ENCODE assay signal across 3 cellular contexts in the genomic region with DNA sequence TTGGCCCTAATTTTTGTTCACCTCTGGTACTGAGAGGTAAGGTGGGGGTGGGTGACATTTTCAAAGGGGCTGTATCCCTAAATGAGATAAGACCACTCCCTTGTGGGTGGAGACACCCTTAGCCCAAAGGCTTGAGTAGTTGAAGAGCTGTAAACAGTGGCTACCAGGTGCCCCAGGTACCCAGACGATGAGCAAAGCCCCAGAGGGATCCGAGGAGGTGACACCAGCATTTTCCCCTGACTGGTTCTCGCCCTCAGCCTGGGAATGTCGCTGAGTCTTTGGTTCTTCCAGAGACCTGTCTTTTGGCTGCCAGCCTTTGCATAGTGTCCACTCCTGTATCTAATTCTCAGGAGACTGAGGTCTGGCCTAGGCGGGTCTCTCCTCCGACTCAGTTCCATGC.
TF ChIP-seq lines count a peak whose summit lies in the region.

No MANE protein-coding gene starts in this region.

TF ChIP-seq in SK-N-SH, 30 proteins besides CTCF, POLR2A, EP300 and RAD21:
- TF ChIP-seq, protein P1, sequence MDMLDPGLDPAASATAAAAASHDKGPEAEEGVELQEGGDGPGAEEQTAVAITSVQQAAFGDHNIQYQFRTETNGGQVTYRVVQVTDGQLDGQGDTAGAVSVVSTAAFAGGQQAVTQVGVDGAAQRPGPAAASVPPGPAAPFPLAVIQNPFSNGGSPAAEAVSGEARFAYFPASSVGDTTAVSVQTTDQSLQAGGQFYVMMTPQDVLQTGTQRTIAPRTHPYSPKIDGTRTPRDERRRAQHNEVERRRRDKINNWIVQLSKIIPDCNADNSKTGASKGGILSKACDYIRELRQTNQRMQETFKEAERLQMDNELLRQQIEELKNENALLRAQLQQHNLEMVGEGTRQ (IDR thresholded peaks at IDR 0.05; ENCODE audit: borderline replicate concordance, low read depth, low read length): no peak
- TF ChIP-seq CHD2 (IDR thresholded peaks at IDR 0.05; ENCODE audit: low read length, partially characterized antibody) (no peak), MEF2A (IDR thresholded peaks at IDR 0.05; ENCODE audit: borderline replicate concordance, low read depth) (no peak), EZH2phosphoT487 (IDR thresholded peaks at IDR 0.05; ENCODE audit: borderline replicate concordance, low read depth) (no peak), NFIC (IDR thresholded peaks at IDR 0.05; ENCODE audit: borderline replicate concordance) (no peak), ELF1 (IDR thresholded peaks at IDR 0.05) (no peak), FOXM1 (IDR thresholded peaks at IDR 0.05; ENCODE audit: low read depth) (no peak), RCOR1 (IDR thresholded peaks at IDR 0.05; ENCODE audit: low read length) (no peak)
- TF ChIP-seq, protein P2, sequence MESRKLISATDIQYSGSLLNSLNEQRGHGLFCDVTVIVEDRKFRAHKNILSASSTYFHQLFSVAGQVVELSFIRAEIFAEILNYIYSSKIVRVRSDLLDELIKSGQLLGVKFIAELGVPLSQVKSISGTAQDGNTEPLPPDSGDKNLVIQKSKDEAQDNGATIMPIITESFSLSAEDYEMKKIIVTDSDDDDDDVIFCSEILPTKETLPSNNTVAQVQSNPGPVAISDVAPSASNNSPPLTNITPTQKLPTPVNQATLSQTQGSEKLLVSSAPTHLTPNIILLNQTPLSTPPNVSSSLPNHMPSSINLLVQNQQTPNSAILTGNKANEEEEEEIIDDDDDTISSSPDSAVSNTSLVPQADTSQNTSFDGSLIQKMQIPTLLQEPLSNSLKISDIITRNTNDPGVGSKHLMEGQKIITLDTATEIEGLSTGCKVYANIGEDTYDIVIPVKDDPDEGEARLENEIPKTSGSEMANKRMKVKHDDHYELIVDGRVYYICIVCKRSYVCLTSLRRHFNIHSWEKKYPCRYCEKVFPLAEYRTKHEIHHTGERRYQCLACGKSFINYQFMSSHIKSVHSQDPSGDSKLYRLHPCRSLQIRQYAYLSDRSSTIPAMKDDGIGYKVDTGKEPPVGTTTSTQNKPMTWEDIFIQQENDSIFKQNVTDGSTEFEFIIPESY (IDR thresholded peaks at IDR 0.05; ENCODE audit: borderline replicate concordance, low read depth): no peak

TF ChIP-seq in SK-N-SH treated with all-trans-retinoic acid at 6 μM for 48 hours, 23 proteins besides CTCF, POLR2A, EP300 and RAD21 (continued from another document):
- TF ChIP-seq, protein P3, sequence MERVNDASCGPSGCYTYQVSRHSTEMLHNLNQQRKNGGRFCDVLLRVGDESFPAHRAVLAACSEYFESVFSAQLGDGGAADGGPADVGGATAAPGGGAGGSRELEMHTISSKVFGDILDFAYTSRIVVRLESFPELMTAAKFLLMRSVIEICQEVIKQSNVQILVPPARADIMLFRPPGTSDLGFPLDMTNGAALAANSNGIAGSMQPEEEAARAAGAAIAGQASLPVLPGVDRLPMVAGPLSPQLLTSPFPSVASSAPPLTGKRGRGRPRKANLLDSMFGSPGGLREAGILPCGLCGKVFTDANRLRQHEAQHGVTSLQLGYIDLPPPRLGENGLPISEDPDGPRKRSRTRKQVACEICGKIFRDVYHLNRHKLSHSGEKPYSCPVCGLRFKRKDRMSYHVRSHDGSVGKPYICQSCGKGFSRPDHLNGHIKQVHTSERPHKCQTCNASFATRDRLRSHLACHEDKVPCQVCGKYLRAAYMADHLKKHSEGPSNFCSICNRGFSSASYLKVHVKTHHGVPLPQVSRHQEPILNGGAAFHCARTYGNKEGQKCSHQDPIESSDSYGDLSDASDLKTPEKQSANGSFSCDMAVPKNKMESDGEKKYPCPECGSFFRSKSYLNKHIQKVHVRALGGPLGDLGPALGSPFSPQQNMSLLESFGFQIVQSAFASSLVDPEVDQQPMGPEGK (CRISPR knock-in tag; IDR thresholded peaks at IDR 0.05; ENCODE audit: borderline replicate concordance): no peak
- TF ChIP-seq SNAI2 (CRISPR knock-in tag; IDR thresholded peaks at IDR 0.05): no peak
- TF ChIP-seq ZC3H10 (CRISPR knock-in tag; IDR thresholded peaks at IDR 0.05): no peak
- TF ChIP-seq ESRRG (CRISPR knock-in tag; IDR thresholded peaks at IDR 0.05): no peak
- TF ChIP-seq, protein P4, sequence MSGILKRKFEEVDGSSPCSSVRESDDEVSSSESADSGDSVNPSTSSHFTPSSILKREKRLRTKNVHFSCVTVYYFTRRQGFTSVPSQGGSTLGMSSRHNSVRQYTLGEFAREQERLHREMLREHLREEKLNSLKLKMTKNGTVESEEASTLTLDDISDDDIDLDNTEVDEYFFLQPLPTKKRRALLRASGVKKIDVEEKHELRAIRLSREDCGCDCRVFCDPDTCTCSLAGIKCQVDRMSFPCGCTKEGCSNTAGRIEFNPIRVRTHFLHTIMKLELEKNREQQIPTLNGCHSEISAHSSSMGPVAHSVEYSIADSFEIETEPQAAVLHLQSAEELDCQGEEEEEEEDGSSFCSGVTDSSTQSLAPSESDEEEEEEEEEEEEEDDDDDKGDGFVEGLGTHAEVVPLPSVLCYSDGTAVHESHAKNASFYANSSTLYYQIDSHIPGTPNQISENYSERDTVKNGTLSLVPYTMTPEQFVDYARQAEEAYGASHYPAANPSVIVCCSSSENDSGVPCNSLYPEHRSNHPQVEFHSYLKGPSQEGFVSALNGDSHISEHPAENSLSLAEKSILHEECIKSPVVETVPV (CRISPR knock-in tag; IDR thresholded peaks at IDR 0.05): no peak
- no peak for TF ChIP-seq TCF4 (CRISPR knock-in tag; IDR thresholded peaks at IDR 0.05; ENCODE audit: borderline replicate concordance)

TF ChIP-seq in endothelial cell of umbilical vein, 7 proteins besides CTCF, POLR2A, EP300 and RAD21 (continued from another document):
- TF ChIP-seq MYC (IDR thresholded peaks at IDR 0.05; ENCODE audit: low read depth, low read length) (no peak), GATA2 (IDR thresholded peaks at IDR 0.05; ENCODE audit: insufficient read depth, insufficient read length, low read depth, low read length) (no peak), FOS (IDR thresholded peaks at IDR 0.05; ENCODE audit: borderline replicate concordance, insufficient read depth, low read length) (no peak), JUN (IDR thresholded peaks at IDR 0.05; ENCODE audit: borderline replicate concordance, insufficient read depth, insufficient read length, low read depth) (no peak)
- TF ChIP-seq, protein P5, sequence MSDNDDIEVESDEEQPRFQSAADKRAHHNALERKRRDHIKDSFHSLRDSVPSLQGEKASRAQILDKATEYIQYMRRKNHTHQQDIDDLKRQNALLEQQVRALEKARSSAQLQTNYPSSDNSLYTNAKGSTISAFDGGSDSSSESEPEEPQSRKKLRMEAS (IDR thresholded peaks at IDR 0.05; ENCODE audit: insufficient read depth, insufficient read length): no peak
